ENCODE assay signal across 9 cellular contexts in genomic region chr1:94884101-94884875, GRCh38. TPM values are rescaled to one million over a fixed set of nuclear protein-coding genes. Genes with fewer than 3 reads are reported as not detected.
A peak's percentile ranks its signal among the peaks of the same experiment; 100 is the strongest.
DNase-seq lines count a peak whose midpoint lies in the region; ATAC-seq and TF ChIP-seq lines count a peak whose summit lies in the region.
"Had no signal": no experiment of that assay in that cellular context is flagged by ENCODE, and none has a peak within 500 bp of the region (broad histone marks: within the 10 kb centered on the region; RNA-seq: fewer than 3 reads in every experiment).

No MANE protein-coding gene starts in this region.

- TF ChIP-seq CTCF in mesothelial cell of epicardium (IDR thresholded peaks at IDR 0.05; ENCODE audit: unreplicated experiment) (no peak), GM13977 (IDR thresholded peaks at IDR 0.05; ENCODE audit: extremely low read depth, insufficient read depth, missing control alignments) (no peak)

- H3K4me1 ChIP-seq in effector memory CD4-positive, alpha-beta T cell (ENCODE audit: control insufficient read depth, insufficient read depth, low read length, poor library complexity, severe bottlenecking): no peaks in the 10 kb centered on the region

- DNase-seq in AG08395 (ENCODE audit: low spot score) (peak; percentile 82), HuH-7 (ENCODE audit: low spot score) (peak; percentile 14), mesothelial cell of epicardium (ENCODE audit: low spot score in 2 of 2, unreplicated experiment in 2 of 2) (peak in 1 of 2 experiments; percentile 56), SIG-M5 treated with dmso at 0.1 percent for 504 hours (lab: John Stamatoyannopoulos, UW; ENCODE audit: unreplicated experiment) (no peak), GM13977 (ENCODE audit: low spot score) (no peak)
- DNase-seq in effector memory CD4-positive, alpha-beta T cell: no peak

- no peak overlapping the region for H3K27ac ChIP-seq in effector memory CD4-positive, alpha-beta T cell (ENCODE audit: insufficient read depth, low read length, poor library complexity, severe bottlenecking)
- H3K27ac ChIP-seq: PC-9 had no signal

- H3K27me3 Mint-ChIP-seq in mesothelial cell of epicardium (ENCODE audit: low read depth): no peaks in the 10 kb centered on the region

- H3K4me1 Mint-ChIP-seq in mesothelial cell of epicardium: peaks cover 17% of the 10 kb centered on the region

- H3K27me3 ChIP-seq in effector memory CD4-positive, alpha-beta T cell (replicated peaks; ENCODE audit: control insufficient read depth, insufficient read depth, low read length, poor library complexity, severe bottlenecking): no peaks in the 10 kb centered on the region

- H3K36me3 ChIP-seq in effector memory CD4-positive, alpha-beta T cell (ENCODE audit: control insufficient read depth, insufficient read depth, low read length): no peaks in the 10 kb centered on the region

- in situ Hi-C loops in GM13977 (cut with MboI; ENCODE audit: low pct_unique_long_range_greater_than_20kb, low sequenced_read_pairs, unreplicated experiment): no loop called here

- H3K9me3 Mint-ChIP-seq in mesothelial cell of epicardium: no peaks in the 10 kb centered on the region

- peak overlapping the region; percentile 95 for H3K27ac Mint-ChIP-seq in mesothelial cell of epicardium

- ATAC-seq in GM21528 (IDR thresholded peaks at IDR 0.05; ENCODE audit: low FRiP score, unreplicated experiment) (no peak), HG02571 (IDR thresholded peaks at IDR 0.05; ENCODE audit: unreplicated experiment) (no peak)

- H3K36me3 Mint-ChIP-seq in mesothelial cell of epicardium: peaks cover 4% of the 10 kb centered on the region

- H3K9me3 ChIP-seq in effector memory CD4-positive, alpha-beta T cell (ENCODE audit: control insufficient read depth, low read length): no peaks in the 10 kb centered on the region

- peak overlapping the region; percentile 26 for H3K4me3 ChIP-seq in effector memory CD4-positive, alpha-beta T cell (ENCODE audit: insufficient read depth, low read depth, low read length, poor library complexity, severe bottlenecking)
- H3K4me3 ChIP-seq: PC-9 had no signal

- H3K4me3 Mint-ChIP-seq in mesothelial cell of epicardium: peak overlapping the region; percentile 1

RNA-seq across cellular contexts. Expression of gene CNN3, which starts 42.6 kb away (rescaled TPM):
- total RNA-seq in mesothelial cell of epicardium: 241 to 260 TPM (median 247 TPM) in 3 replicates

Comparison
In these comparisons a context has a peak if more than half of its experiments do, and no peak if none do; other contexts are left out.
1. DNase-seq: peak in AG08395 (single experiment) and HuH-7 (single experiment); none in effector memory CD4-positive, alpha-beta T cell (0 of 3), SIG-M5 treated with dmso at 0.1 percent for 504 hours (single experiment) and GM13977 (single experiment).